Comparison of ENCODE assay signal across 15 cellular contexts in the genomic region with DNA sequence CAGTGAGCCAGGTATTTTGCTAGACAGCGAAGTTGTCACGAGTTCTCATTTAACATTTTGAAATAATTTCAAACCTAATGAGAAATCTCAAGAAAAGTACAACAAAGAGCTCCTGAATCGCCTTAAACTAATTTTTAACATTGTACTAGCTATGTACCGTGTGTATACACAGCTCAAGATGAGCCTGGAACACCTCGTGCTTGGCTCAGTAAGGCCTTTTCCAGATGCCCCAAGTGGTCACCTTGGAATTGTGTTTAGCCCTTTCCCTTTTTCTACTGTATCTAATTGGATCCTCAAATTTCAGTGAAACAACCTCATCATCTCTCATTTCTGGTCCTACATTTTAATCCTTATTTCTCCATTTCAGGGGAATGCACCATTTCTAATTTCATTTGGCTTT. TPM values are rescaled to one million over a fixed set of nuclear protein-coding genes. Genes with fewer than 3 reads are reported as not detected.
DNase-seq lines count a peak whose midpoint lies in the region; ATAC-seq and TF ChIP-seq lines count a peak whose summit lies in the region.
"Had no signal": no experiment of that assay in that cellular context is flagged by ENCODE, and none has a peak within 500 bp of the region (broad histone marks: within the 10 kb centered on the region; RNA-seq: fewer than 3 reads in every experiment).

No MANE protein-coding gene starts in this region.

- H3K27ac ChIP-seq in right cardiac atrium (ENCODE audit: low read length) (no peak overlapping the region), H9 (ENCODE audit: insufficient read length, low read depth, low read length) (no peak overlapping the region), brain microvascular endothelial cell (no peak overlapping the region), psoas muscle (no peak overlapping the region)
- H3K27ac ChIP-seq: BLaER1 treated with 17β-estradiol and CSF1 and Interleukin-3, amounts not matched to agents 10 nM and 100 nM had no signal

- H3K79me2 ChIP-seq in H9 (ENCODE audit: insufficient read depth, low read length), result peaks cover 50% of the 10 kb centered on the region; the same call in 1 of the 2 replicates

- intact Hi-C loops in Right ventricle myocardium superior (cut with DNase I), result no loop called here
- intact Hi-C loops in right cardiac atrium (cut with DNase I), result no loop called here
- intact Hi-C loops in psoas muscle (cut with DNase I), result no loop called here

- H3K23me2 ChIP-seq in H9 (ENCODE audit: insufficient read length, low read depth, low read length, poor library complexity, severe bottlenecking), result no peaks in the 10 kb centered on the region

- TF ChIP-seq CTCF in H9 (conservative IDR thresholded peaks at IDR 0.05), result peak; percentile 46; the same call in 2 of the 3 replicates
- TF ChIP-seq CTCF in brain microvascular endothelial cell (IDR thresholded peaks at IDR 0.05; ENCODE audit: low read depth, low read length, missing control alignments), result peak; percentile 8
- TF ChIP-seq CTCF in psoas muscle (IDR thresholded peaks at IDR 0.05), result no peak

- H3K4me3 ChIP-seq in right cardiac atrium (ENCODE audit: low read length), result no peak overlapping the region
- no peak overlapping the region for H3K4me3 ChIP-seq in brain microvascular endothelial cell (ENCODE audit: low read depth, low read length)
- H3K4me3 ChIP-seq in psoas muscle, result no peak overlapping the region
- H3K4me3 ChIP-seq: BLaER1 treated with 17β-estradiol and CSF1 and Interleukin-3, amounts not matched to agents 10 nM and 100 nM had no signal

- H3K27me3 ChIP-seq in right cardiac atrium (ENCODE audit: control insufficient read depth, insufficient read depth) (no peaks in the 10 kb centered on the region), H9 (ENCODE audit: insufficient read depth, low read length) (no peaks in the 10 kb centered on the region), brain microvascular endothelial cell (replicated peaks) (no peaks in the 10 kb centered on the region), psoas muscle (ENCODE audit: insufficient read depth in 3 of 3, low read length in 2 of 3) (no peaks in the 10 kb centered on the region)
- H3K27me3 ChIP-seq: BLaER1 treated with 17β-estradiol and CSF1 and Interleukin-3, amounts not matched to agents 10 nM and 100 nM had no signal

- H3T11ph ChIP-seq in H9 (ENCODE audit: low read length), result no peak overlapping the region

- ATAC-seq in Right ventricle myocardium superior (ENCODE audit: poor library complexity), result peak; percentile 57
- no peak for ATAC-seq in right cardiac atrium
- peak in 3 of 4 donors; percentile 69 to 80 (median 78) for ATAC-seq in psoas muscle

- H3K18ac ChIP-seq in H9 (ENCODE audit: insufficient read length, low read depth, low read length), result no peak overlapping the region

- no peak overlapping the region for H3K9ac ChIP-seq in H9 (ENCODE audit: extremely low read depth, insufficient read length, low read length)
- H3K9ac ChIP-seq: BLaER1 treated with 17β-estradiol and CSF1 and Interleukin-3, amounts not matched to agents 10 nM and 100 nM had no signal

- H3K4me2 ChIP-seq in H9 (ENCODE audit: insufficient read depth, insufficient read length, low read length), result no peak overlapping the region
- H3K4me2 ChIP-seq: BLaER1 treated with 17β-estradiol and CSF1 and Interleukin-3, amounts not matched to agents 10 nM and 100 nM had no signal

- no peak overlapping the region for H2BK20ac ChIP-seq in H9 (ENCODE audit: low read depth, low read length, poor library complexity, severe bottlenecking)

- H2BK120ac ChIP-seq in H9 (ENCODE audit: low read depth, low read length, poor library complexity, severe bottlenecking), result no peak overlapping the region

- no peak overlapping the region for H2AFZ ChIP-seq in H9 (ENCODE audit: low read length)

- in situ Hi-C loops in brain microvascular endothelial cell (cut with HindIII; ENCODE audit: low pct_ligation_motif_present, low sequenced_read_pairs), result no loop called here

- no peak overlapping the region for H2AK5ac ChIP-seq in H9 (ENCODE audit: insufficient read length, low read length)

- H3K27me3 Mint-ChIP-seq in H9 (ENCODE audit: low read depth), result no peaks in the 10 kb centered on the region

- no peaks in the 10 kb centered on the region for H4K20me1 ChIP-seq in H9 (ENCODE audit: control insufficient read depth, insufficient read depth, insufficient read length)

- H3K4me3 Mint-ChIP-seq in H9, result no peak overlapping the region

- no peak overlapping the region for H3K27ac Mint-ChIP-seq in H9

- H3K36me3 ChIP-seq in brain microvascular endothelial cell (replicated peaks) (no peaks in the 10 kb centered on the region), psoas muscle (ENCODE audit: insufficient read depth in 1 of 2, low read depth in 1 of 2) (no peaks in the 10 kb centered on the region)

- H3K4me1 ChIP-seq in right cardiac atrium (ENCODE audit: control insufficient read depth, insufficient read depth, low read length), result peaks cover 2% of the 10 kb centered on the region
- H3K4me1 ChIP-seq in H9 (ENCODE audit: insufficient read depth, low read length), result peaks cover 7% of the 10 kb centered on the region; the same call in 1 of the 2 replicates
- peaks cover 52% of the 10 kb centered on the region for H3K4me1 ChIP-seq in psoas muscle

- 86% methylated on average over 5 of the region's 5 CpGs for WGBS in right cardiac atrium
- no CpG with 5 or more reads among the region's 5 CpGs for WGBS in H9 (ENCODE audit: extremely low coverage, insufficient read length, low lambda C conversion rate)
- 37 to 60% (median 46%) methylated on average over 5 of the region's 5 CpGs for WGBS in psoas muscle, 3 donors

- H3K9me3 ChIP-seq in right cardiac atrium (ENCODE audit: control insufficient read depth, low read length) (no peaks in the 10 kb centered on the region), H9 (ENCODE audit: control insufficient read depth, low read depth, low read length) (no peaks in the 10 kb centered on the region), psoas muscle (no peaks in the 10 kb centered on the region)

- no peaks in the 10 kb centered on the region for H3K9me3 Mint-ChIP-seq in H9

- H2BK15ac ChIP-seq in H9 (ENCODE audit: low read depth, low read length), result no peak overlapping the region

- no peak overlapping the region for H2BK12ac ChIP-seq in H9 (ENCODE audit: insufficient read length, low read depth, low read length)

- H4K8ac ChIP-seq in H9 (replicated peaks; ENCODE audit: insufficient read length, low read depth, low read length), result no peak overlapping the region

- H3K36me3 Mint-ChIP-seq in H9 (ENCODE audit: insufficient read depth in 1 of 3, low read depth in 3 of 3), result no peaks in the 10 kb centered on the region; a peak in 1 of 7 replicates

- peaks cover 46 to 52% of the 10 kb centered on the region in 2 experiments for H3K4me1 Mint-ChIP-seq in H9

- H4K5ac ChIP-seq in H9 (ENCODE audit: insufficient read length, low read depth, low read length), result no peak overlapping the region

- H4K91ac ChIP-seq in H9 (ENCODE audit: insufficient read length, low read depth, low read length), result no peak overlapping the region

- H3K23ac ChIP-seq in H9 (ENCODE audit: insufficient read length, low read depth, low read length), result no peak overlapping the region

- peaks cover 3% of the 10 kb centered on the region for H3K79me1 ChIP-seq in H9 (ENCODE audit: insufficient read depth, low read depth, low read length, poor library complexity, severe bottlenecking)

- H3K14ac ChIP-seq in H9 (ENCODE audit: insufficient read depth, low read length), result no peak overlapping the region

- no peak overlapping the region for H2BK5ac ChIP-seq in H9 (ENCODE audit: insufficient read length, low read length)

- H3K4ac ChIP-seq in H9 (ENCODE audit: low read depth, low read length), result no peak overlapping the region

- no peak overlapping the region for H3K56ac ChIP-seq in H9 (ENCODE audit: insufficient read length, low read depth, low read length)

- DNase-seq in Right ventricle myocardium superior (no peak), right cardiac atrium (no peak), H9 (no peak), brain microvascular endothelial cell (no peak), psoas muscle (no peak), NCI-H1092 treated with DMSO at 0.1 percent for 48 hours (lab: John Stamatoyannopoulos, UW) (no peak), globus pallidus (ENCODE audit: low spot score) (no peak)
- DNase-seq in stimulated activated CD4-positive, alpha-beta T cell treated with anti-CD3 and anti-CD28 coated beads, Interleukin-4, amount 100 ng/mL, for 1 hour, result no peak
- DNase-seq: EL, NCI-H1436, NCI-H2029 treated with DMSO at 0.1 percent for 48 hours, NCI-H510A, NCI-H774, SIG-M5 had no signal

RNA-seq across cellular contexts. Expression of gene PTPN4, which starts 7.2 kb away (rescaled TPM):
- total RNA-seq in Right ventricle myocardium superior (37.6 TPM), right cardiac atrium (10 to 100 TPM; 28.4 to 42.6 (median 38.7) TPM), H9 (2021) (80.5 and 89.8 TPM in 2 replicates), psoas muscle (10 to 100 TPM; 17.3 to 35.4 (median 29.2) TPM)
- polyA plus RNA-seq in right cardiac atrium (6.5 TPM), psoas muscle (1 to 10 TPM; 2.1 to 8.5 (median 2.8) TPM)

Comparison
In these comparisons a context has a peak if more than half of its experiments do, and no peak if none do; other contexts are left out.
1. ATAC-seq: peak in Right ventricle myocardium superior (single experiment) and psoas muscle (3 of 4); none in right cardiac atrium (0 of 2).